17 cellular contexts compared by ENCODE assay signal in the genomic region with DNA sequence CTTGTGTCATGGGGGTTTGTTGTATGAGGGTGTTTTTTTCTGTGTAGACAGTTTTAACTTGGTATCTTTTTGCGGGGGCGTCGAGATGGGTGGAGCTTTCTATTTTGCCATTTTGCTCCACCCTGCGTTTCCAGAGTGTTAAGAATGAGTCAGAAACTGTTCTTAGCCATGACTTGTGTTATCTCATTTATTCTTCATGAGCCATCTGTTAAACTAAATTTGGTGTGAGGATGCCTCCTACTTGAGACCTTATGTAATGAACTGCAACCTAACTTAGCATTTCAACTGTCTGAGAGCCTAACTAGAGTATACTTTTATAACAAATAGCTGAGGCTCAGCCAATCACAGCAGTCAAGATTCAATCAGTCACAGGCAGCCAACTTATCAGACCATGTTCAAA.
"Had no signal": no experiment of that assay in that cellular context is flagged by ENCODE, and none has a peak within 500 bp of the region (broad histone marks: within the 10 kb centered on the region; RNA-seq: fewer than 3 reads in every experiment).

No MANE protein-coding gene starts in this region.

- ATAC-seq: left colon; left ventricle myocardium superior; naive thymus-derived CD4-positive, alpha-beta T cell; psoas muscle; sciatic nerve had no signal

- H3K27ac ChIP-seq: hepatocyte, parathyroid adenoma, psoas muscle, spleen, thoracic aorta, transverse colon had no signal

- H3K36me3 ChIP-seq: spleen, thoracic aorta, transverse colon had no signal

- H3K4me3 ChIP-seq: hepatocyte, psoas muscle, spleen, thoracic aorta, transverse colon had no signal

- H3K4me1 ChIP-seq: parathyroid adenoma, psoas muscle, spleen, transverse colon had no signal

- H3K9me3 ChIP-seq: psoas muscle, spleen, thoracic aorta, transverse colon had no signal

- DNase-seq: foreskin melanocyte; head of caudate nucleus; left colon; left ventricle myocardium superior; naive thymus-derived CD4-positive, alpha-beta T cell; nephron progenitor cell; psoas muscle; retina; spleen; stimulated activated CD4-positive, alpha-beta T cell treated with anti-CD3 and anti-CD28 coated beads, Interleukin-15, amount 100 ng/mL, for 24 hours; stimulated activated CD4-positive, alpha-beta T cell treated with anti-CD3 and anti-CD28 coated beads, Interleukin-1b, Interleukin-23, amount 100 ng/mL, for 48 hours; stimulated activated CD4-positive, alpha-beta T cell treated with anti-CD3 and anti-CD28 coated beads, Interleukin-4, amount 100 ng/mL, for 24 hours; transverse colon had no signal

- H3K27me3 ChIP-seq: hepatocyte, spleen, transverse colon had no signal
